In genomic region chr2:86135653-86136052, GRCh38 we compare ENCODE assay signal across 15 cellular contexts.
"Had no signal": no experiment of that assay in that cellular context is flagged by ENCODE, and none has a peak within 500 bp of the region (broad histone marks: within the 10 kb centered on the region; RNA-seq: fewer than 3 reads in every experiment).

No MANE protein-coding gene starts in this region.

- ATAC-seq: activated CD4-positive, CD25-positive, alpha-beta regulatory T cell treated with anti-CD3 and anti-CD28 coated beads, Interleukin-2, amount 50 U/mL, for 24 hours; naive thymus-derived CD8-positive, alpha-beta T cell; right cardiac atrium had no signal

- H3K9me3 Mint-ChIP-seq: activated CD4-positive, alpha-beta T cell treated with anti-CD3 and anti-CD28 coated beads, Interleukin-2, amount 10 ng/mL, durations not matched to agents 24 days and 14 days; activated naive CD8-positive, alpha-beta T cell treated with anti-CD3 and anti-CD28 coated beads for 36 hours; mesothelial cell of epicardium; naive thymus-derived CD8-positive, alpha-beta T cell; neural progenitor cell had no signal

- H3K4me1 Mint-ChIP-seq: mesothelial cell of epicardium, neural progenitor cell had no signal

- DNase-seq: activated CD4-positive, alpha-beta T cell treated with anti-CD3 and anti-CD28 coated beads, Interleukin-2, amount 10 ng/mL, durations not matched to agents 24 days and 14 days; activated gamma-delta T cell; activated naive CD8-positive, alpha-beta T cell treated with anti-CD3 and anti-CD28 coated beads for 36 hours; activated T-cell treated with anti-CD3 and anti-CD28 coated beads, Interleukin-2, amount 50 U/mL, for 48 hours; colonic mucosa; left ventricle myocardium inferior; naive thymus-derived CD8-positive, alpha-beta T cell; psoas muscle; right cardiac atrium; stimulated activated CD4-positive, alpha-beta T cell treated with anti-CD3 and anti-CD28 coated beads, Interleukin-4, amount 100 ng/mL, for 4 hours; stomach; T-helper 2 cell had no signal

- H3K4me3 Mint-ChIP-seq: activated CD4-positive, alpha-beta T cell treated with anti-CD3 and anti-CD28 coated beads, Interleukin-2, amount 10 ng/mL, durations not matched to agents 24 days and 14 days; activated naive CD8-positive, alpha-beta T cell treated with anti-CD3 and anti-CD28 coated beads for 36 hours; mesothelial cell of epicardium; naive thymus-derived CD8-positive, alpha-beta T cell; neural progenitor cell had no signal

- H3K27me3 Mint-ChIP-seq: activated CD4-positive, alpha-beta T cell treated with anti-CD3 and anti-CD28 coated beads, Interleukin-2, amount 10 ng/mL, durations not matched to agents 24 days and 14 days; activated naive CD8-positive, alpha-beta T cell treated with anti-CD3 and anti-CD28 coated beads for 36 hours; naive thymus-derived CD8-positive, alpha-beta T cell had no signal

- H3K27ac Mint-ChIP-seq: activated CD4-positive, alpha-beta T cell treated with anti-CD3 and anti-CD28 coated beads, Interleukin-2, amount 10 ng/mL, durations not matched to agents 24 days and 14 days; activated naive CD8-positive, alpha-beta T cell treated with anti-CD3 and anti-CD28 coated beads for 36 hours; mesothelial cell of epicardium; neural progenitor cell had no signal
